12 cellular contexts compared by ENCODE assay signal in genomic region chr20:62025394-62025793, GRCh38. TPM values are rescaled to one million over a fixed set of nuclear protein-coding genes. Genes with fewer than 3 reads are reported as not detected.
DNase-seq lines count a peak whose midpoint lies in the region; ATAC-seq and TF ChIP-seq lines count a peak whose summit lies in the region.
"Had no signal": no experiment of that assay in that cellular context is flagged by ENCODE, and none has a peak within 500 bp of the region (broad histone marks: within the 10 kb centered on the region; RNA-seq: fewer than 3 reads in every experiment).

No MANE protein-coding gene starts in this region.

- H3K36me3 Mint-ChIP-seq in activated T-cell treated with anti-CD3 and anti-CD28 coated beads, Interleukin-2, amount 50 U/mL, for 24 hours (ENCODE audit: low read depth) = peaks cover 2% of the 10 kb centered on the region
- peaks cover 2% of the 10 kb centered on the region for H3K36me3 Mint-ChIP-seq in T-helper 2 cell treated with Interferon-gamma antibody and Interleukin-4, amounts not matched to agents 5 μg/mL and 100 μg/mL, for 36 hours (ENCODE audit: low read depth)

- in situ Hi-C loops in gastrocnemius medialis (cut with MboI; ENCODE audit: low sequenced_read_pairs in 4 of 4) (loop anchor here in 1 of 4 donors (10.0 kb wide), 1 partner anchor 119 kb away; the partner anchor contains the start of genes PSMA7 and SS18L1), GM13976 (cut with MboI; ENCODE audit: low sequenced_read_pairs, unreplicated experiment) (no loop called here)

- no peaks in the 10 kb centered on the region for H3K27me3 Mint-ChIP-seq in activated T-cell treated with anti-CD3 and anti-CD28 coated beads, Interleukin-2, amount 50 U/mL, for 24 hours
- H3K27me3 Mint-ChIP-seq in T-helper 2 cell treated with Interferon-gamma antibody and Interleukin-4, amounts not matched to agents 5 μg/mL and 100 μg/mL, for 36 hours (ENCODE audit: low read depth) = no peaks in the 10 kb centered on the region

- no peak for DNase-seq in activated T-cell treated with anti-CD3 and anti-CD28 coated beads, Interleukin-2, amount 50 U/mL, for 24 hours
- no peak for DNase-seq in activated T-cell treated with anti-CD3 and anti-CD28 coated beads for 4 hours
- DNase-seq in NB4 (ENCODE audit: low read depth) = peak; percentile 53
- peak; percentile 8 for DNase-seq in fibroblast of pulmonary artery (ENCODE audit: low read depth)
- no peak for DNase-seq in gastrocnemius medialis
- no peak for DNase-seq in T-helper 2 cell treated with Interferon-gamma antibody and Interleukin-4, amounts not matched to agents 5 μg/mL and 100 μg/mL, for 36 hours (ENCODE audit: low spot score)
- no peak for DNase-seq in Peyer's patch
- no peak for DNase-seq in GM13976 (ENCODE audit: low spot score)
- DNase-seq: DMS53, T-helper 1 cell had no signal

- TF ChIP-seq CTCF in NB4 (IDR thresholded peaks at IDR 0.05; ENCODE audit: low read depth, low read length) (no peak), fibroblast of pulmonary artery (IDR thresholded peaks at IDR 0.05; ENCODE audit: low read length, missing control alignments) (no peak), gastrocnemius medialis (IDR thresholded peaks at IDR 0.05 in 4 of 5, conservative IDR thresholded peaks at IDR 0.05 in 1 of 5) (no peak), Peyer's patch (IDR thresholded peaks at IDR 0.05) (no peak), GM13976 (IDR thresholded peaks at IDR 0.05; ENCODE audit: borderline replicate concordance, control extremely low read depth, extremely low read depth, insufficient read depth, missing control alignments) (no peak)

- H3K4me1 Mint-ChIP-seq in activated T-cell treated with anti-CD3 and anti-CD28 coated beads, Interleukin-2, amount 50 U/mL, for 24 hours (ENCODE audit: low read depth) = peaks cover 57% of the 10 kb centered on the region
- peaks cover 15% of the 10 kb centered on the region for H3K4me1 Mint-ChIP-seq in T-helper 2 cell treated with Interferon-gamma antibody and Interleukin-4, amounts not matched to agents 5 μg/mL and 100 μg/mL, for 36 hours (ENCODE audit: low read depth)

- H3K4me1 ChIP-seq in gastrocnemius medialis (peaks cover 35 to 50% of the 10 kb centered on the region in 2 donors), Peyer's patch (peaks cover 0 to 14% (median 3%) of the 10 kb centered on the region in 4 donors)

- H3K27me3 ChIP-seq in gastrocnemius medialis (no peaks in the 10 kb centered on the region), Peyer's patch (no peaks in the 10 kb centered on the region)
- H3K27me3 ChIP-seq: brain microvascular endothelial cell had no signal

- H3K27ac ChIP-seq in gastrocnemius medialis = peak overlapping the region; percentile 4 to 56 (median 21)
- H3K27ac ChIP-seq in Peyer's patch = no peak overlapping the region
- H3K27ac ChIP-seq: brain microvascular endothelial cell had no signal

- no peak overlapping the region for H3K4me3 Mint-ChIP-seq in activated T-cell treated with anti-CD3 and anti-CD28 coated beads, Interleukin-2, amount 50 U/mL, for 24 hours
- H3K4me3 Mint-ChIP-seq in T-helper 2 cell treated with Interferon-gamma antibody and Interleukin-4, amounts not matched to agents 5 μg/mL and 100 μg/mL, for 36 hours = no peak overlapping the region
- H3K4me3 Mint-ChIP-seq: neural crest cell had no signal

- peak overlapping the region; percentile 14 for H3K27ac Mint-ChIP-seq in activated T-cell treated with anti-CD3 and anti-CD28 coated beads, Interleukin-2, amount 50 U/mL, for 24 hours
- H3K27ac Mint-ChIP-seq in T-helper 2 cell treated with Interferon-gamma antibody and Interleukin-4, amounts not matched to agents 5 μg/mL and 100 μg/mL, for 36 hours = no peak overlapping the region

- intact Hi-C loops in gastrocnemius medialis (cut with DNase I; ENCODE audit: low total_unique reads) = no loop called here

- ATAC-seq in gastrocnemius medialis = peak in 1 of 2 donors; percentile 68

- no peaks in the 10 kb centered on the region for H3K9me3 ChIP-seq in gastrocnemius medialis
- no peaks in the 10 kb centered on the region for H3K9me3 ChIP-seq in Peyer's patch

- H3K36me3 ChIP-seq in gastrocnemius medialis (no peaks in the 10 kb centered on the region), Peyer's patch (no peaks in the 10 kb centered on the region)
- H3K36me3 ChIP-seq: brain microvascular endothelial cell had no signal

- no peaks in the 10 kb centered on the region for H3K9me3 Mint-ChIP-seq in activated T-cell treated with anti-CD3 and anti-CD28 coated beads, Interleukin-2, amount 50 U/mL, for 24 hours
- H3K9me3 Mint-ChIP-seq in T-helper 2 cell treated with Interferon-gamma antibody and Interleukin-4, amounts not matched to agents 5 μg/mL and 100 μg/mL, for 36 hours = no peaks in the 10 kb centered on the region
- H3K9me3 Mint-ChIP-seq: neural crest cell had no signal

- no peak for TF ChIP-seq POLR2A in NB4 (IDR thresholded peaks at IDR 0.05; ENCODE audit: extremely low read depth, insufficient read length)
- TF ChIP-seq POLR2A in gastrocnemius medialis (IDR thresholded peaks at IDR 0.05) = no peak
- TF ChIP-seq POLR2A in Peyer's patch (IDR thresholded peaks at IDR 0.05) = no peak

- H3K4me3 ChIP-seq in NB4 (ENCODE audit: low read depth, low read length) (no peak overlapping the region), fibroblast of pulmonary artery (replicated peaks; ENCODE audit: low read depth, low read length) (no peak overlapping the region), gastrocnemius medialis (no peak overlapping the region), Peyer's patch (no peak overlapping the region)

RNA-seq across cellular contexts. Expression of gene TAF4, which starts 40.3 kb away (rescaled TPM):
- total RNA-seq in gastrocnemius medialis (10 to 100 TPM in 3 of 4 donors, 1 to 10 TPM in 1; 8.0 to 24.9 (median 13.9) TPM), Peyer's patch (10 to 100 TPM; 18.9 to 93.5 (median 31.0) TPM)

Comparison
In these comparisons a context has a peak if more than half of its experiments do, and no peak if none do; other contexts are left out.
1. DNase-seq: peak in NB4 (single experiment) and fibroblast of pulmonary artery (single experiment); none in activated T-cell treated with anti-CD3 and anti-CD28 coated beads, Interleukin-2, amount 50 U/mL, for 24 hours (single experiment), activated T-cell treated with anti-CD3 and anti-CD28 coated beads for 4 hours (single experiment), gastrocnemius medialis (0 of 2), T-helper 2 cell treated with Interferon-gamma antibody and Interleukin-4, amounts not matched to agents 5 μg/mL and 100 μg/mL, for 36 hours (single experiment), Peyer's patch (0 of 3) and GM13976 (single experiment).
2. H3K27ac ChIP-seq: peak in gastrocnemius medialis (4 of 4); none in Peyer's patch (0 of 4).